ENCODE assay signal across 8 cellular contexts in genomic region chr5:139294372-139295165, GRCh38. TPM values are rescaled to one million over a fixed set of nuclear protein-coding genes. Genes with fewer than 3 reads are reported as not detected.
DNase-seq lines count a peak whose midpoint lies in the region; ATAC-seq and TF ChIP-seq lines count a peak whose summit lies in the region.

No MANE protein-coding gene starts in this region.

- peak overlapping the region; percentile 71 to 85 for H3K4me3 ChIP-seq in muscle layer of colon (ENCODE audit: low read depth in 1 of 2, low read length in 2 of 2)

- H3K36me3 ChIP-seq in muscle layer of colon (ENCODE audit: insufficient read depth, low read length), result no peaks in the 10 kb centered on the region

- no peaks in the 10 kb centered on the region for H3K27me3 ChIP-seq in muscle layer of colon (ENCODE audit: control insufficient read depth in 1 of 2, insufficient read depth in 2 of 2, low read length in 2 of 2)

- peak overlapping the region; percentile 95 to 96 for H3K4me3 Mint-ChIP-seq in CD14-positive monocyte
- peak overlapping the region; percentile 99 for H3K4me3 Mint-ChIP-seq in activated T-cell treated with anti-CD3 and anti-CD28 coated beads, Interleukin-2, amount 50 U/mL, for 24 hours

- ATAC-seq in GM19025 (IDR thresholded peaks at IDR 0.05; ENCODE audit: low read depth, unreplicated experiment) (peak; percentile 30), HG03439 (IDR thresholded peaks at IDR 0.05; ENCODE audit: unreplicated experiment) (peak; percentile 44), esophagus mucosa (peak; percentile 2)

- H3K4me1 ChIP-seq in muscle layer of colon (ENCODE audit: insufficient read depth, low read length), result peaks cover 43% of the 10 kb centered on the region

- intact Hi-C loops in CD14-positive monocyte (cut with micrococcal nuclease), result loop anchor here in 1 of 2 donors (5.0 to 10.0 kb wide), 2 partner anchors 48 to 720 kb away; partner anchors contain the start of genes HSPA9 and PAIP2

- peaks cover 0 to 2% (median 0%) of the 10 kb centered on the region in 7 donors for H3K9me3 Mint-ChIP-seq in CD14-positive monocyte
- H3K9me3 Mint-ChIP-seq in activated T-cell treated with anti-CD3 and anti-CD28 coated beads, Interleukin-2, amount 50 U/mL, for 24 hours, result no peaks in the 10 kb centered on the region

- no peaks in the 10 kb centered on the region for H3K9me3 ChIP-seq in muscle layer of colon (ENCODE audit: low read length)

- peak; percentile 49 for DNase-seq in CD14-positive monocyte (ENCODE audit: low spot score)
- peak; percentile 55 for DNase-seq in NOMO-1 treated with DMSO at 0.1 percent for 48 hours (lab: John Stamatoyannopoulos, UW; ENCODE audit: unreplicated experiment)
- peak; percentile 72 for DNase-seq in activated T-cell treated with anti-CD3 and anti-CD28 coated beads, Interleukin-2, amount 50 U/mL, for 24 hours
- DNase-seq in stimulated activated naive CD4-positive, alpha-beta T cell treated with Interleukin-2 at 50 U/mL for 16 hours (lab: John Stamatoyannopoulos, UW), result peak; percentile 48

- peak overlapping the region; percentile 97 to 99 (median 98) for H3K27ac Mint-ChIP-seq in CD14-positive monocyte
- H3K27ac Mint-ChIP-seq in activated T-cell treated with anti-CD3 and anti-CD28 coated beads, Interleukin-2, amount 50 U/mL, for 24 hours, result peak overlapping the region; percentile 98

- no peaks in the 10 kb centered on the region for H3K27me3 Mint-ChIP-seq in CD14-positive monocyte (ENCODE audit: low read depth in 3 of 3)
- no peaks in the 10 kb centered on the region for H3K27me3 Mint-ChIP-seq in activated T-cell treated with anti-CD3 and anti-CD28 coated beads, Interleukin-2, amount 50 U/mL, for 24 hours

- H3K9ac ChIP-seq in muscle layer of colon (ENCODE audit: low read length), result peak overlapping the region; percentile 72

- no peak for TF ChIP-seq CTCF in CD14-positive monocyte (IDR thresholded peaks at IDR 0.05)

- peak overlapping the region; percentile 99 for H3K27ac ChIP-seq in muscle layer of colon (ENCODE audit: low read depth, low read length)

- H3K4me1 Mint-ChIP-seq in CD14-positive monocyte, result peaks cover 47% of the 10 kb centered on the region
- peaks cover 49% of the 10 kb centered on the region for H3K4me1 Mint-ChIP-seq in activated T-cell treated with anti-CD3 and anti-CD28 coated beads, Interleukin-2, amount 50 U/mL, for 24 hours (ENCODE audit: low read depth)

- H3K36me3 Mint-ChIP-seq in CD14-positive monocyte, result no peaks in the 10 kb centered on the region
- peaks cover 82% of the 10 kb centered on the region for H3K36me3 Mint-ChIP-seq in activated T-cell treated with anti-CD3 and anti-CD28 coated beads, Interleukin-2, amount 50 U/mL, for 24 hours (ENCODE audit: low read depth)

RNA-seq across cellular contexts. Expression of gene MATR3, which starts 1.0 kb away (rescaled TPM):
- polyA plus RNA-seq in CD14-positive monocyte, result 100 to 1,000 TPM; 137 to 174 TPM
- 60.5 TPM for total RNA-seq in esophagus mucosa

RNA-seq across cellular contexts. Expression of gene PAIP2, which starts 47.1 kb away (rescaled TPM):
- 100 to 1,000 TPM; 313 to 325 TPM for polyA plus RNA-seq in CD14-positive monocyte
- 38.1 TPM for total RNA-seq in esophagus mucosa

Comparison
In these comparisons a context has a peak if more than half of its experiments do, and no peak if none do; other contexts are left out.
1. Peak in every context shown above with its lines: DNase-seq, ATAC-seq, H3K4me3 ChIP-seq and H3K27ac ChIP-seq.